Comparison of ENCODE assay signal across 8 cellular contexts in genomic region chr11:60924906-60925684, GRCh38. TPM values are rescaled to one million over a fixed set of nuclear protein-coding genes. Genes with fewer than 3 reads are reported as not detected.
DNase-seq lines count a peak whose midpoint lies in the region; ATAC-seq and TF ChIP-seq lines count a peak whose summit lies in the region.

No MANE protein-coding gene starts in this region.

- no peaks in the 10 kb centered on the region for H3K36me3 ChIP-seq in neural progenitor cell

- H3F3A ChIP-seq in neural progenitor cell (ENCODE audit: low read depth) = no peaks in the 10 kb centered on the region

- H3K4me1 Mint-ChIP-seq in endothelial cell (ENCODE audit: unreplicated experiment) (peaks cover 17% of the 10 kb centered on the region), neural progenitor cell (peaks cover 32% of the 10 kb centered on the region)

- H3K27me3 Mint-ChIP-seq in endothelial cell (ENCODE audit: unreplicated experiment) (peaks cover 4% of the 10 kb centered on the region), neural progenitor cell (ENCODE audit: insufficient read depth, low read depth) (peaks cover 2% of the 10 kb centered on the region)

- ATAC-seq in HG03442 (IDR thresholded peaks at IDR 0.05; ENCODE audit: unreplicated experiment) (no peak), GM21390 (IDR thresholded peaks at IDR 0.05; ENCODE audit: unreplicated experiment) (no peak)

- TF ChIP-seq CTCF in endothelial cell (IDR thresholded peaks at IDR 0.05; ENCODE audit: unreplicated experiment) (no peak), neural progenitor cell (IDR thresholded peaks at IDR 0.05) (no peak)

- H3K4me3 Mint-ChIP-seq in endothelial cell (ENCODE audit: unreplicated experiment) (peak overlapping the region; percentile 95), neural progenitor cell (peak overlapping the region; percentile 97)

- peaks cover 16% of the 10 kb centered on the region for H3K79me2 ChIP-seq in neural progenitor cell (ENCODE audit: low read depth)

- DNase-seq in NCI-H1092 treated with DMSO at 0.1 percent for 48 hours (lab: John Stamatoyannopoulos, UW) (peak; percentile 47), NCI-H1092 (lab: John Stamatoyannopoulos, UW) (no peak), NCI-H2227 treated with DMSO at 0.1 percent for 48 hours (lab: John Stamatoyannopoulos, UW) (peak; percentile 17), endothelial cell (ENCODE audit: low spot score) (peak; percentile 22), neural progenitor cell (ENCODE audit: low spot score) (peak; percentile 41), AG08395 (ENCODE audit: low spot score) (no peak)

- H3K36me3 Mint-ChIP-seq in endothelial cell (ENCODE audit: low read depth, unreplicated experiment) (peaks cover 44% of the 10 kb centered on the region), neural progenitor cell (peaks cover 28% of the 10 kb centered on the region)

- H3K4me1 ChIP-seq in neural progenitor cell = peaks cover 6% of the 10 kb centered on the region

- peaks cover 25% of the 10 kb centered on the region for H4K20me1 ChIP-seq in neural progenitor cell (ENCODE audit: low read depth)

- no peaks in the 10 kb centered on the region for H3K9me3 ChIP-seq in neural progenitor cell (ENCODE audit: low read depth)

- H3K9ac ChIP-seq in neural progenitor cell = peak overlapping the region; percentile 49

- no peaks in the 10 kb centered on the region for H3K27me3 ChIP-seq in neural progenitor cell

- H3K9me3 Mint-ChIP-seq in endothelial cell (ENCODE audit: unreplicated experiment) (no peaks in the 10 kb centered on the region), neural progenitor cell (no peaks in the 10 kb centered on the region)

- peak overlapping the region; percentile 90 for H3K4me3 ChIP-seq in neural progenitor cell

- peak overlapping the region; percentile 80 for H2AFZ ChIP-seq in neural progenitor cell (replicated peaks)

- no peak overlapping the region for H3K27ac ChIP-seq in neural progenitor cell

- H3K4me2 ChIP-seq in neural progenitor cell = peak overlapping the region; percentile 93

- H3K27ac Mint-ChIP-seq in endothelial cell (ENCODE audit: unreplicated experiment) (peak overlapping the region; percentile 77), neural progenitor cell (peak overlapping the region; percentile 87)

RNA-seq across cellular contexts. Expression of gene TMEM132A, which starts 0.8 kb away (rescaled TPM):
- total RNA-seq in endothelial cell (ENCODE audit: unreplicated experiment) (164 TPM), neural progenitor cell (ENCODE audit: low replicate concordance) (34.0 and 77.2 TPM in 2 replicates)

RNA-seq across cellular contexts. Expression of gene TMEM109, which starts 11.1 kb away (rescaled TPM):
- total RNA-seq in endothelial cell (ENCODE audit: unreplicated experiment) = 95.1 TPM
- 22.4 and 23.6 TPM in 2 replicates for total RNA-seq in neural progenitor cell (ENCODE audit: low replicate concordance)

RNA-seq across cellular contexts. Expression of gene PRPF19, which starts 18.7 kb away (rescaled TPM):
- 163 TPM for total RNA-seq in endothelial cell (ENCODE audit: unreplicated experiment)
- total RNA-seq in neural progenitor cell (ENCODE audit: low replicate concordance) = 34.5 and 72.7 TPM in 2 replicates

RNA-seq across cellular contexts. Expression of gene SLC15A3, which starts 26.9 kb away (rescaled TPM):
- 0.62 TPM for total RNA-seq in endothelial cell (ENCODE audit: unreplicated experiment)
- 1.4 and 3.3 TPM in 2 replicates for total RNA-seq in neural progenitor cell (ENCODE audit: low replicate concordance)

RNA-seq across cellular contexts. Expression of gene CD6, which starts 46.4 kb away (rescaled TPM):
- total RNA-seq in endothelial cell (ENCODE audit: unreplicated experiment) (0.33 TPM), neural progenitor cell (ENCODE audit: low replicate concordance) (not detected in 2 replicates)

Comparison
In these comparisons a context has a peak if more than half of its experiments do, and no peak if none do; other contexts are left out.
1. DNase-seq: peak in NCI-H1092 treated with DMSO at 0.1 percent for 48 hours (single experiment), NCI-H2227 treated with DMSO at 0.1 percent for 48 hours (single experiment), endothelial cell (single experiment) and neural progenitor cell (single experiment); none in NCI-H1092 (single experiment) and AG08395 (single experiment).